Comparison of ENCODE assay signal across 11 cellular contexts in genomic region chr13:60335531-60335930, GRCh38.
A peak's percentile ranks its signal among the peaks of the same experiment; 100 is the strongest.
DNase-seq lines count a peak whose midpoint lies in the region; ATAC-seq, FAIRE-seq and TF ChIP-seq lines count a peak whose summit lies in the region.
"Had no signal": no experiment of that assay in that cellular context is flagged by ENCODE, and none has a peak within 500 bp of the region (broad histone marks: within the 10 kb centered on the region; RNA-seq: fewer than 3 reads in every experiment).

No MANE protein-coding gene starts in this region.

- FAIRE-seq in kidney (lab: Jason Lieb, UNC) (peak; percentile 97), GM12891 (lab: Jason Lieb, UNC) (no peak)
- FAIRE-seq: keratinocyte had no signal

- peaks cover 5% of the 10 kb centered on the region; the same call in 1 of the 2 replicates for H3K9me3 Mint-ChIP-seq in HFFc6
- H3K9me3 Mint-ChIP-seq in activated CD4-positive, alpha-beta T cell treated with anti-CD3 and anti-CD28 coated beads, Interleukin-2, amount 10 ng/mL, durations not matched to agents 24 days and 14 days, result no peaks in the 10 kb centered on the region

- no peaks in the 10 kb centered on the region for H3K4me1 ChIP-seq in kidney (ENCODE audit: control insufficient read depth in 1 of 2, insufficient read depth in 1 of 2, low read depth in 1 of 2, low read length in 2 of 2)

- TF ChIP-seq POLR2A in GM12891 (IDR thresholded peaks at IDR 0.05; ENCODE audit: low read depth, low read length), result no peak

- no peak overlapping the region for H3K4me3 ChIP-seq in AG10803 (ENCODE audit: low read length)
- H3K4me3 ChIP-seq in kidney (ENCODE audit: low read length in 2 of 2), result no peak overlapping the region

- peaks cover 16% of the 10 kb centered on the region for H3K27me3 Mint-ChIP-seq in HFFc6 (ENCODE audit: insufficient read depth)
- peaks cover 16% of the 10 kb centered on the region for H3K27me3 Mint-ChIP-seq in activated CD4-positive, alpha-beta T cell treated with anti-CD3 and anti-CD28 coated beads, Interleukin-2, amount 10 ng/mL, durations not matched to agents 24 days and 14 days

- no peak overlapping the region for H3K9ac ChIP-seq in kidney (ENCODE audit: low read length in 2 of 2)

- H3K27ac Mint-ChIP-seq in HFFc6, result no peak overlapping the region
- no peak overlapping the region for H3K27ac Mint-ChIP-seq in activated CD4-positive, alpha-beta T cell treated with anti-CD3 and anti-CD28 coated beads, Interleukin-2, amount 10 ng/mL, durations not matched to agents 24 days and 14 days
- H3K27ac Mint-ChIP-seq: stimulated activated naive CD8-positive, alpha-beta T cell treated with anti-CD3 and anti-CD28 coated beads, Interleukin-15, amount 100 ng/mL, for 72 hours had no signal

- peak; percentile 28 for DNase-seq in AG10803 (ENCODE audit: low read depth)
- no peak for DNase-seq in HFFc6
- DNase-seq in SKM-1 (lab: John Stamatoyannopoulos, UW; ENCODE audit: unreplicated experiment), result peak; percentile 24
- no peak for DNase-seq in kidney
- no peak for DNase-seq in GM12891 (ENCODE audit: insufficient read length, low spot score)
- DNase-seq in activated CD4-positive, alpha-beta T cell treated with anti-CD3 and anti-CD28 coated beads, Interleukin-2, amount 10 ng/mL, durations not matched to agents 24 days and 14 days, result no peak
- DNase-seq: activated CD4-positive, CD25-positive, alpha-beta regulatory T cell; stimulated activated naive CD8-positive, alpha-beta T cell treated with anti-CD3 and anti-CD28 coated beads, Interleukin-15, amount 100 ng/mL, for 72 hours had no signal

- H3K4me1 Mint-ChIP-seq in HFFc6 (ENCODE audit: low read depth), result no peaks in the 10 kb centered on the region
- H3K4me1 Mint-ChIP-seq in activated CD4-positive, alpha-beta T cell treated with anti-CD3 and anti-CD28 coated beads, Interleukin-2, amount 10 ng/mL, durations not matched to agents 24 days and 14 days, result no peaks in the 10 kb centered on the region
- H3K4me1 Mint-ChIP-seq: stimulated activated naive CD8-positive, alpha-beta T cell treated with anti-CD3 and anti-CD28 coated beads, Interleukin-15, amount 100 ng/mL, for 72 hours had no signal

- intact Hi-C loops in kidney (cut with DNase I), result no loop called here
- intact Hi-C loops in activated CD4-positive, alpha-beta T cell treated with anti-CD3 and anti-CD28 coated beads, Interleukin-2, amount 10 ng/mL, durations not matched to agents 24 days and 14 days (cut with micrococcal nuclease), result loop anchor here (1.0 kb wide), 3 partner anchors 96 to 944 kb away; no protein-coding TSS in a partner anchor

- TF ChIP-seq CTCF in AG10803 (conservative IDR thresholded peaks at IDR 0.05; ENCODE audit: low read length), result peak; percentile 70
- TF ChIP-seq CTCF in HFFc6 (IDR thresholded peaks at IDR 0.05), result peak; percentile 83
- TF ChIP-seq CTCF in kidney (IDR thresholded peaks at IDR 0.05; ENCODE audit: borderline replicate concordance, extremely low read depth, insufficient read depth), result peak; percentile 44

- peaks cover 5% of the 10 kb centered on the region; the same call in 1 of the 2 replicates for H3K36me3 Mint-ChIP-seq in HFFc6 (ENCODE audit: low read depth)
- no peaks in the 10 kb centered on the region for H3K36me3 Mint-ChIP-seq in activated CD4-positive, alpha-beta T cell treated with anti-CD3 and anti-CD28 coated beads, Interleukin-2, amount 10 ng/mL, durations not matched to agents 24 days and 14 days (ENCODE audit: low read depth)

- H3K9me3 ChIP-seq in kidney (ENCODE audit: control insufficient read depth in 1 of 2, low read length in 2 of 2), result no peaks in the 10 kb centered on the region

- no peak for ATAC-seq in HG03139 (IDR thresholded peaks at IDR 0.05; ENCODE audit: unreplicated experiment)
- no peak for ATAC-seq in GM21717 (IDR thresholded peaks at IDR 0.05; ENCODE audit: unreplicated experiment)
- ATAC-seq: stimulated activated naive CD8-positive, alpha-beta T cell treated with anti-CD3 and anti-CD28 coated beads, Interleukin-15, amount 100 ng/mL, for 72 hours had no signal

- no peak overlapping the region for H3K4me3 Mint-ChIP-seq in HFFc6
- H3K4me3 Mint-ChIP-seq in activated CD4-positive, alpha-beta T cell treated with anti-CD3 and anti-CD28 coated beads, Interleukin-2, amount 10 ng/mL, durations not matched to agents 24 days and 14 days, result no peak overlapping the region
- H3K4me3 Mint-ChIP-seq: stimulated activated naive CD8-positive, alpha-beta T cell treated with anti-CD3 and anti-CD28 coated beads, Interleukin-15, amount 100 ng/mL, for 72 hours had no signal

- H3K36me3 ChIP-seq in kidney (ENCODE audit: control insufficient read depth in 1 of 2, insufficient read depth in 2 of 2, low read length in 2 of 2), result no peaks in the 10 kb centered on the region

- no peak overlapping the region for H3K27ac ChIP-seq in kidney (ENCODE audit: low read depth in 2 of 2, low read length in 2 of 2)

TF ChIP-seq in GM12891, 5 proteins besides CTCF, POLR2A, EP300 and RAD21:
- TF ChIP-seq TAF1 (IDR thresholded peaks at IDR 0.05; ENCODE audit: low read depth, low read length) (no peak), POLR2AphosphoS5 (IDR thresholded peaks at IDR 0.05; ENCODE audit: low read depth, low read length) (no peak), POU2F2 (IDR thresholded peaks at IDR 0.05; ENCODE audit: low read depth, low read length) (no peak), SPI1 (IDR thresholded peaks at IDR 0.05; ENCODE audit: low read depth, low read length) (no peak), PAX5 (IDR thresholded peaks at IDR 0.05; ENCODE audit: insufficient read depth, low read length, severe bottlenecking) (no peak)

Comparison
In these comparisons a context has a peak if more than half of its experiments do, and no peak if none do; other contexts are left out.
1. DNase-seq: peak in AG10803 (single experiment) and SKM-1 (single experiment); none in HFFc6 (single experiment), kidney (single experiment), GM12891 (single experiment) and activated CD4-positive, alpha-beta T cell treated with anti-CD3 and anti-CD28 coated beads, Interleukin-2, amount 10 ng/mL, durations not matched to agents 24 days and 14 days (single experiment).
2. Peak in every context shown above with its lines, with median percentiles within 50 percentile points of each other: CTCF ChIP-seq.